Comparison of ENCODE assay signal across 15 cellular contexts in genomic region chr7:105519353-105519752, GRCh38. TPM values are rescaled to one million over a fixed set of nuclear protein-coding genes. Genes with fewer than 3 reads are reported as not detected.
DNase-seq lines count a peak whose midpoint lies in the region; ATAC-seq and TF ChIP-seq lines count a peak whose summit lies in the region.
"Had no signal": no experiment of that assay in that cellular context is flagged by ENCODE, and none has a peak within 500 bp of the region (broad histone marks: within the 10 kb centered on the region; RNA-seq: fewer than 3 reads in every experiment).

No MANE protein-coding gene starts in this region.

- no peak overlapping the region for H3K56ac ChIP-seq in H9 (ENCODE audit: insufficient read length, low read depth, low read length)

- H4K20me1 ChIP-seq in H9 (ENCODE audit: control insufficient read depth, insufficient read depth, insufficient read length) = no peaks in the 10 kb centered on the region

- H3T11ph ChIP-seq in H9 (ENCODE audit: low read length) = no peak overlapping the region

- no peak overlapping the region for H2BK15ac ChIP-seq in H9 (ENCODE audit: low read depth, low read length)

- no peak overlapping the region for H2AK5ac ChIP-seq in H9 (ENCODE audit: insufficient read length, low read length)

- H4K5ac ChIP-seq in H9 (ENCODE audit: insufficient read length, low read depth, low read length) = no peak overlapping the region

- H3K9me3 ChIP-seq in H9 (ENCODE audit: control insufficient read depth, low read depth, low read length) (no peaks in the 10 kb centered on the region), colonic mucosa (no peaks in the 10 kb centered on the region)
- H3K9me3 ChIP-seq: heart left ventricle had no signal

- no peak overlapping the region for H3K27ac Mint-ChIP-seq in activated CD4-positive, alpha-beta T cell treated with anti-CD3 and anti-CD28 coated beads, Interleukin-2, amount 10 ng/mL, durations not matched to agents 24 days and 14 days
- H3K27ac Mint-ChIP-seq in H9 (peak overlapping the region in 2 of 3 experiments; percentile 53 to 59; a peak in 3 of 7 replicates), nephron progenitor cell (no peak overlapping the region)
- no peak overlapping the region for H3K27ac Mint-ChIP-seq in activated naive CD8-positive, alpha-beta T cell treated with anti-CD3 and anti-CD28 coated beads, Interleukin-2, amount 50 U/mL, for 24 hours
- H3K27ac Mint-ChIP-seq: dendritic cell treated with granulocyte-macrophage colony-stimulating factor and Interleukin-4, amounts not matched to agents 40 ng/mL and 50 ng/mL, for 4 days had no signal

- intact Hi-C loops in activated CD4-positive, alpha-beta T cell treated with anti-CD3 and anti-CD28 coated beads, Interleukin-2, amount 10 ng/mL, durations not matched to agents 24 days and 14 days (cut with micrococcal nuclease) = no loop called here
- intact Hi-C loops in colonic mucosa (cut with DNase I) = no loop called here

- H3K79me1 ChIP-seq in H9 (ENCODE audit: insufficient read depth, low read depth, low read length, poor library complexity, severe bottlenecking) = no peaks in the 10 kb centered on the region

- H3K18ac ChIP-seq in H9 (ENCODE audit: insufficient read length, low read depth, low read length) = no peak overlapping the region

- H3K9ac ChIP-seq in H9 (ENCODE audit: extremely low read depth, insufficient read length, low read length) (no peak overlapping the region), colonic mucosa (ENCODE audit: low read depth in 2 of 2, low read length in 2 of 2) (no peak overlapping the region)
- H3K9ac ChIP-seq: parathyroid adenoma had no signal

- H3K79me2 ChIP-seq in H9 (ENCODE audit: insufficient read depth, low read length) = peaks cover 23% of the 10 kb centered on the region

- no peaks in the 10 kb centered on the region; the same call in 1 of the 2 replicates for H3K4me1 ChIP-seq in H9 (ENCODE audit: insufficient read depth, low read length)
- no peaks in the 10 kb centered on the region for H3K4me1 ChIP-seq in colonic mucosa

- no peak overlapping the region for H2AFZ ChIP-seq in H9 (ENCODE audit: low read length)
- H2AFZ ChIP-seq: parathyroid adenoma had no signal

- no peak for DNase-seq in activated CD4-positive, alpha-beta T cell treated with anti-CD3 and anti-CD28 coated beads, Interleukin-2, amount 10 ng/mL, durations not matched to agents 24 days and 14 days
- no peak for DNase-seq in activated CD4-positive, alpha-beta T cell treated with anti-CD3 and anti-CD28 coated beads for 48 hours
- DNase-seq in H9 (no peak), nephron progenitor cell (no peak), colonic mucosa (no peak), DMS53 (lab: John Stamatoyannopoulos, UW) (no peak)
- DNase-seq in activated naive CD8-positive, alpha-beta T cell treated with anti-CD3 and anti-CD28 coated beads, Interleukin-2, amount 50 U/mL, for 24 hours = no peak
- DNase-seq: aorta, heart left ventricle, NCI-H1694 treated with DMSO at 0.1 percent for 48 hours, NCI-H524 treated with DMSO at 0.1 percent for 48 hours, substantia nigra had no signal

- H4K91ac ChIP-seq in H9 (ENCODE audit: insufficient read length, low read depth, low read length) = no peak overlapping the region

- no peak overlapping the region for H2BK5ac ChIP-seq in H9 (ENCODE audit: insufficient read length, low read length)

- H4K8ac ChIP-seq in H9 (replicated peaks; ENCODE audit: insufficient read length, low read depth, low read length) = no peak overlapping the region

- peak overlapping the region; percentile 59 for H3K4me3 Mint-ChIP-seq in activated CD4-positive, alpha-beta T cell treated with anti-CD3 and anti-CD28 coated beads, Interleukin-2, amount 10 ng/mL, durations not matched to agents 24 days and 14 days
- peak overlapping the region; percentile 38 to 70; a peak in 4 of 5 replicates for H3K4me3 Mint-ChIP-seq in H9
- H3K4me3 Mint-ChIP-seq in activated naive CD8-positive, alpha-beta T cell treated with anti-CD3 and anti-CD28 coated beads, Interleukin-2, amount 50 U/mL, for 24 hours = peak overlapping the region; percentile 95
- peak overlapping the region; percentile 72 for H3K4me3 Mint-ChIP-seq in nephron progenitor cell
- H3K4me3 Mint-ChIP-seq: dendritic cell treated with granulocyte-macrophage colony-stimulating factor and Interleukin-4, amounts not matched to agents 40 ng/mL and 50 ng/mL, for 4 days had no signal

- H3K4me3 ChIP-seq in colonic mucosa = no peak overlapping the region
- H3K4me3 ChIP-seq: heart left ventricle had no signal

- no peak overlapping the region for H2BK20ac ChIP-seq in H9 (ENCODE audit: low read depth, low read length, poor library complexity, severe bottlenecking)

- H3K36me3 ChIP-seq in colonic mucosa = no peaks in the 10 kb centered on the region
- H3K36me3 ChIP-seq: heart left ventricle had no signal

- no peaks in the 10 kb centered on the region for H3K9me3 Mint-ChIP-seq in activated CD4-positive, alpha-beta T cell treated with anti-CD3 and anti-CD28 coated beads, Interleukin-2, amount 10 ng/mL, durations not matched to agents 24 days and 14 days
- no peaks in the 10 kb centered on the region; a peak in 1 of 5 replicates for H3K9me3 Mint-ChIP-seq in H9
- no peaks in the 10 kb centered on the region for H3K9me3 Mint-ChIP-seq in activated naive CD8-positive, alpha-beta T cell treated with anti-CD3 and anti-CD28 coated beads, Interleukin-2, amount 50 U/mL, for 24 hours
- peaks cover 6% of the 10 kb centered on the region for H3K9me3 Mint-ChIP-seq in nephron progenitor cell
- H3K9me3 Mint-ChIP-seq: dendritic cell treated with granulocyte-macrophage colony-stimulating factor and Interleukin-4, amounts not matched to agents 40 ng/mL and 50 ng/mL, for 4 days had no signal

- peaks cover 20% of the 10 kb centered on the region for H3K36me3 Mint-ChIP-seq in activated CD4-positive, alpha-beta T cell treated with anti-CD3 and anti-CD28 coated beads, Interleukin-2, amount 10 ng/mL, durations not matched to agents 24 days and 14 days (ENCODE audit: low read depth)
- H3K36me3 Mint-ChIP-seq in H9 (ENCODE audit: insufficient read depth in 1 of 3, low read depth in 3 of 3) (peaks cover 26 to 35% (median 34%) of the 10 kb centered on the region in 3 experiments; a peak in 6 of 7 replicates), nephron progenitor cell (ENCODE audit: low read depth) (peaks cover 42% of the 10 kb centered on the region)
- peaks cover 23% of the 10 kb centered on the region for H3K36me3 Mint-ChIP-seq in activated naive CD8-positive, alpha-beta T cell treated with anti-CD3 and anti-CD28 coated beads, Interleukin-2, amount 50 U/mL, for 24 hours (ENCODE audit: low read depth)

- ATAC-seq in activated naive CD8-positive, alpha-beta T cell treated with anti-CD3 and anti-CD28 coated beads, Interleukin-2, amount 50 U/mL, for 24 hours = no peak
- no peak for ATAC-seq in GM21381 (IDR thresholded peaks at IDR 0.05; ENCODE audit: unreplicated experiment)
- ATAC-seq: heart left ventricle had no signal

- no peaks in the 10 kb centered on the region for H3K27me3 Mint-ChIP-seq in activated CD4-positive, alpha-beta T cell treated with anti-CD3 and anti-CD28 coated beads, Interleukin-2, amount 10 ng/mL, durations not matched to agents 24 days and 14 days
- H3K27me3 Mint-ChIP-seq in H9 (ENCODE audit: low read depth) = peaks cover 2% of the 10 kb centered on the region; the same call in 1 of the 2 replicates
- no peaks in the 10 kb centered on the region for H3K27me3 Mint-ChIP-seq in activated naive CD8-positive, alpha-beta T cell treated with anti-CD3 and anti-CD28 coated beads, Interleukin-2, amount 50 U/mL, for 24 hours
- H3K27me3 Mint-ChIP-seq in nephron progenitor cell (ENCODE audit: low read depth, poor library complexity) = peaks cover 8% of the 10 kb centered on the region
- H3K27me3 Mint-ChIP-seq: dendritic cell treated with granulocyte-macrophage colony-stimulating factor and Interleukin-4, amounts not matched to agents 40 ng/mL and 50 ng/mL, for 4 days had no signal

- TF ChIP-seq CTCF in H9 (conservative IDR thresholded peaks at IDR 0.05) (no peak), nephron progenitor cell (IDR thresholded peaks at IDR 0.05) (no peak), colonic mucosa (IDR thresholded peaks at IDR 0.05) (no peak)

- no peak overlapping the region for H2BK120ac ChIP-seq in H9 (ENCODE audit: low read depth, low read length, poor library complexity, severe bottlenecking)

- peaks cover 26% of the 10 kb centered on the region for H3K4me1 Mint-ChIP-seq in activated CD4-positive, alpha-beta T cell treated with anti-CD3 and anti-CD28 coated beads, Interleukin-2, amount 10 ng/mL, durations not matched to agents 24 days and 14 days
- H3K4me1 Mint-ChIP-seq in H9 (peaks cover 11 to 14% of the 10 kb centered on the region in 2 experiments), nephron progenitor cell (peaks cover 18% of the 10 kb centered on the region)
- H3K4me1 Mint-ChIP-seq in activated naive CD8-positive, alpha-beta T cell treated with anti-CD3 and anti-CD28 coated beads, Interleukin-2, amount 50 U/mL, for 24 hours = peaks cover 27% of the 10 kb centered on the region

- peak overlapping the region; percentile 18 for H3K4me2 ChIP-seq in H9 (ENCODE audit: insufficient read depth, insufficient read length, low read length)

- WGBS in H9 (ENCODE audit: extremely low coverage, insufficient read length, low lambda C conversion rate) = no CpG with 5 or more reads among the region's 6 CpGs

- H3K23ac ChIP-seq in H9 (ENCODE audit: insufficient read length, low read depth, low read length) = no peak overlapping the region

- H2BK12ac ChIP-seq in H9 (ENCODE audit: insufficient read length, low read depth, low read length) = no peak overlapping the region

- no peak overlapping the region for H3K14ac ChIP-seq in H9 (ENCODE audit: insufficient read depth, low read length)

- H3K23me2 ChIP-seq in H9 (ENCODE audit: insufficient read length, low read depth, low read length, poor library complexity, severe bottlenecking) = peaks cover 8% of the 10 kb centered on the region

- H3K27me3 ChIP-seq in H9 (ENCODE audit: insufficient read depth, low read length) = no peaks in the 10 kb centered on the region
- no peaks in the 10 kb centered on the region for H3K27me3 ChIP-seq in colonic mucosa
- H3K27me3 ChIP-seq: heart left ventricle had no signal

- no peak overlapping the region for H3K27ac ChIP-seq in H9 (ENCODE audit: insufficient read length, low read depth, low read length)
- H3K27ac ChIP-seq in colonic mucosa = no peak overlapping the region
- H3K27ac ChIP-seq: heart left ventricle, parathyroid adenoma had no signal

- no peak overlapping the region for H3K4ac ChIP-seq in H9 (ENCODE audit: low read depth, low read length)

RNA-seq across cellular contexts. Expression of gene PUS7, which starts 2.7 kb away (rescaled TPM):
- 51.9 and 54.5 TPM in 2 replicates for total RNA-seq in activated CD4-positive, alpha-beta T cell treated with anti-CD3 and anti-CD28 coated beads, Interleukin-2, amount 10 ng/mL, durations not matched to agents 24 days and 14 days
- 49.7 and 54.3 TPM in 2 replicates for total RNA-seq in H9 (2021)
- total RNA-seq in colonic mucosa = 10 to 100 TPM in 1 of 2 donors, 1 to 10 TPM in 1; 7.5 to 10.7 TPM

RNA-seq across cellular contexts. Expression of gene RINT1, which starts 12.6 kb away (rescaled TPM):
- 28.5 and 29.4 TPM in 2 replicates for total RNA-seq in activated CD4-positive, alpha-beta T cell treated with anti-CD3 and anti-CD28 coated beads, Interleukin-2, amount 10 ng/mL, durations not matched to agents 24 days and 14 days
- total RNA-seq in H9 (2021) = 20.8 and 21.5 TPM in 2 replicates
- 10 to 100 TPM; 13.4 to 17.2 TPM for total RNA-seq in colonic mucosa

Comparison
In these comparisons a context has a peak if more than half of its experiments do, and no peak if none do; other contexts are left out.
1. H3K27ac Mint-ChIP-seq: peak in H9 (2 of 3); none in activated CD4-positive, alpha-beta T cell treated with anti-CD3 and anti-CD28 coated beads, Interleukin-2, amount 10 ng/mL, durations not matched to agents 24 days and 14 days (single experiment), activated naive CD8-positive, alpha-beta T cell treated with anti-CD3 and anti-CD28 coated beads, Interleukin-2, amount 50 U/mL, for 24 hours (single experiment) and nephron progenitor cell (single experiment).
2. Peak in every context shown above with its lines, with median percentiles within 50 percentile points of each other: H3K4me3 Mint-ChIP-seq.